Comparison of ENCODE assay signal across 8 cellular contexts in genomic region chr7:127678947-127679346, GRCh38. TPM values are rescaled to one million over a fixed set of nuclear protein-coding genes. Genes with fewer than 3 reads are reported as not detected.
DNase-seq lines count a peak whose midpoint lies in the region; ATAC-seq, FAIRE-seq and TF ChIP-seq lines count a peak whose summit lies in the region.

No MANE protein-coding gene starts in this region.

- no peak for TF ChIP-seq POLR2A in GM12891 (IDR thresholded peaks at IDR 0.05; ENCODE audit: low read depth, low read length)

- H3K4me1 ChIP-seq in right cardiac atrium (ENCODE audit: control insufficient read depth, insufficient read depth, low read length): peaks cover 6% of the 10 kb centered on the region

- WGBS in right cardiac atrium: 93% methylated on average over 3 of the region's 3 CpGs

- no peak overlapping the region for H3K4me3 ChIP-seq in right cardiac atrium (ENCODE audit: low read length)

- ATAC-seq in GM19468 (IDR thresholded peaks at IDR 0.05; ENCODE audit: extremely low read depth, unreplicated experiment) (peak; percentile 35), HG03135 (IDR thresholded peaks at IDR 0.05; ENCODE audit: unreplicated experiment) (peak; percentile 62), right cardiac atrium (no peak)

- no peak overlapping the region for H3K27ac ChIP-seq in right cardiac atrium (ENCODE audit: low read length)

- DNase-seq in GM12891 (ENCODE audit: insufficient read length, low spot score): no peak
- DNase-seq in cerebellar cortex (ENCODE audit: low spot score): peak; percentile 16
- no peak for DNase-seq in NCI-H446 treated with DMSO at 0.1 percent for 48 hours (lab: John Stamatoyannopoulos, UW)
- DNase-seq in right cardiac atrium: no peak
- DNase-seq in AML-193 (lab: John Stamatoyannopoulos, UW): no peak
- no peak for DNase-seq in stimulated activated CD4-positive, alpha-beta T cell treated with anti-CD3 and anti-CD28 coated beads, Interleukin-4, amount 100 ng/mL, for 24 hours

- no peak for FAIRE-seq in GM12891 (lab: Jason Lieb, UNC)

- no peaks in the 10 kb centered on the region for H3K9me3 ChIP-seq in right cardiac atrium (ENCODE audit: control insufficient read depth, low read length)

- intact Hi-C loops in right cardiac atrium (cut with DNase I): no loop called here

- no peaks in the 10 kb centered on the region for H3K27me3 ChIP-seq in right cardiac atrium (ENCODE audit: control insufficient read depth, insufficient read depth)

TF ChIP-seq in GM12891, 5 proteins besides CTCF, POLR2A, EP300 and RAD21:
- TF ChIP-seq SPI1 (IDR thresholded peaks at IDR 0.05; ENCODE audit: low read depth, low read length) (peak; percentile 79), POU2F2 (IDR thresholded peaks at IDR 0.05; ENCODE audit: low read depth, low read length) (no peak)
TF ChIP-seq in GM12891: peak in this region for 1.

RNA-seq across cellular contexts. Expression of gene SND1, which starts 27.0 kb away (rescaled TPM):
- polyA plus RNA-seq in GM12891 (2012; ENCODE audit: low read depth, missing spikeins): 138 TPM
- 100 to 1,000 TPM in 2 of 4 donors, 10 to 100 TPM in 2; 87.5 to 107 (median 96.9) TPM for total RNA-seq in right cardiac atrium
- 50.0 TPM for polyA plus RNA-seq in right cardiac atrium

Comparison
In these comparisons a context has a peak if more than half of its experiments do, and no peak if none do; other contexts are left out.
1. ATAC-seq: peak in GM19468 (single experiment) and HG03135 (single experiment); none in right cardiac atrium (0 of 2).